In the genomic region with DNA sequence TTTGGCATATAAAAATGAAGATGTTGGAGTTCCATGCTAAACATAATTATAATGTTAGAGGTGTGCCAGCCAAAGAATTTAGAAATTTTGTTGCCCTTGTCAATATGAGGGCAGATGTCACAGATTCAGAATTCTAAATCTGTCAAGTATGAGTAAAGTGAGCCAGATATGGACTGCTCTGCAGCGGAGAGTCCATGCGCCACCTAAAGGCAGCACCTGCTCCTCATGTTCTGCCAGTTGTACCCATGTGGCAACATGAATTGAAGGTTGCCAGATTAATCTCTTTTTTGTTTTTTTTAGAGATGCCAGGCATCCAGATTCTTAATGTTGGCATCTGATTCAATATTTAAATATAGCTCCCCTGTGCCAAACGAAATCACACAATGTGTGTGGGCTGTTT, we compare ENCODE assay signal across 11 cellular contexts.
DNase-seq lines count a peak whose midpoint lies in the region; ATAC-seq and TF ChIP-seq lines count a peak whose summit lies in the region.
"Had no signal": no experiment of that assay in that cellular context is flagged by ENCODE, and none has a peak within 500 bp of the region (broad histone marks: within the 10 kb centered on the region; RNA-seq: fewer than 3 reads in every experiment).

No MANE protein-coding gene starts in this region.

- 27 to 28% methylated on average over 3 of the region's 3 CpGs for WGBS in heart right ventricle, 2 donors
- 36 to 39% methylated on average over 3 of the region's 3 CpGs for WGBS in lower leg skin, 2 donors

- DNase-seq in left ventricle myocardium inferior = no peak
- DNase-seq in heart right ventricle = no peak
- DNase-seq in NCI-H526 treated with DMSO at 0.1 percent for 48 hours (lab: John Stamatoyannopoulos, UW) = peak; percentile 7
- peak; percentile 24 for DNase-seq in epithelial cell of esophagus (ENCODE audit: low read depth)
- no peak for DNase-seq in GM03348 (ENCODE audit: low spot score)
- DNase-seq in activated effector memory CD4-positive, alpha-beta T cell treated with Interleukin-2 at 50 U/mL for 16 hours = no peak
- no peak for DNase-seq in activated naive CD4-positive, alpha-beta T cell treated with anti-CD3 and anti-CD28 coated beads, Interleukin-2, amount 50 U/mL, for 16 hours
- DNase-seq in lower leg skin (ENCODE audit: low spot score in 2 of 2) = no peak
- DNase-seq: adrenal gland; stimulated activated CD4-positive, alpha-beta T cell treated with anti-CD3 and anti-CD28 coated beads, Interleukin-4, amount 100 ng/mL, for 1 hour; T-helper 9 cell had no signal

- H3K9me3 ChIP-seq in left ventricle myocardium inferior (replicated peaks) (no peaks in the 10 kb centered on the region), heart right ventricle (no peaks in the 10 kb centered on the region)
- H3K9me3 ChIP-seq: adrenal gland had no signal

- no peak for TF ChIP-seq POLR2A in lower leg skin (IDR thresholded peaks at IDR 0.05)

- H3K4me3 ChIP-seq in left ventricle myocardium inferior (no peak overlapping the region), heart right ventricle (no peak overlapping the region), epithelial cell of esophagus (ENCODE audit: low read length) (no peak overlapping the region), lower leg skin (ENCODE audit: low read depth, poor library complexity, severe bottlenecking) (no peak overlapping the region)
- H3K4me3 ChIP-seq: adrenal gland had no signal

- no peak for ATAC-seq in heart right ventricle

- intact Hi-C loops in left ventricle myocardium inferior (cut with micrococcal nuclease) (no loop called here), heart right ventricle (cut with DNase I) (loop anchor here in 3 of 10 donors (5.0 to 10.0 kb wide), 3 partner anchors 859 to 869 kb away; no protein-coding TSS in a partner anchor), lower leg skin (cut with DNase I; ENCODE audit: low total_unique reads) (loop anchor here (10.0 kb wide), 1 partner anchor 859 kb away; no protein-coding TSS in a partner anchor)

- TF ChIP-seq CTCF in left ventricle myocardium inferior (IDR thresholded peaks at IDR 0.05; ENCODE audit: borderline replicate concordance) = peak; percentile 24
- peak in 3 of 9 donors; percentile 5 to 36 (median 11) for TF ChIP-seq CTCF in heart right ventricle (IDR thresholded peaks at IDR 0.05)
- peak; percentile 43 for TF ChIP-seq CTCF in epithelial cell of esophagus (IDR thresholded peaks at IDR 0.05; ENCODE audit: insufficient read depth, low read depth, low read length, missing control alignments)
- no peak for TF ChIP-seq CTCF in lower leg skin (IDR thresholded peaks at IDR 0.05)

- no peaks in the 10 kb centered on the region for H3K27me3 ChIP-seq in left ventricle myocardium inferior (ENCODE audit: low read depth)
- no peaks in the 10 kb centered on the region for H3K27me3 ChIP-seq in heart right ventricle
- H3K27me3 ChIP-seq: adrenal gland had no signal

- H3K4me1 ChIP-seq in left ventricle myocardium inferior (no peaks in the 10 kb centered on the region), heart right ventricle (no peaks in the 10 kb centered on the region)
- H3K4me1 ChIP-seq: adrenal gland had no signal

- H3K36me3 ChIP-seq in left ventricle myocardium inferior (no peaks in the 10 kb centered on the region), heart right ventricle (no peaks in the 10 kb centered on the region)
- H3K36me3 ChIP-seq: adrenal gland had no signal

- H3K27ac ChIP-seq in left ventricle myocardium inferior (replicated peaks) (no peak overlapping the region), heart right ventricle (no peak overlapping the region)
- H3K27ac ChIP-seq: adrenal gland had no signal

Comparison
In these comparisons a context has a peak if more than half of its experiments do, and no peak if none do; other contexts are left out.
1. DNase-seq: peak in NCI-H526 treated with DMSO at 0.1 percent for 48 hours (single experiment) and epithelial cell of esophagus (single experiment); none in left ventricle myocardium inferior (single experiment), heart right ventricle (0 of 2), GM03348 (single experiment), activated effector memory CD4-positive, alpha-beta T cell treated with Interleukin-2 at 50 U/mL for 16 hours (single experiment), activated naive CD4-positive, alpha-beta T cell treated with anti-CD3 and anti-CD28 coated beads, Interleukin-2, amount 50 U/mL, for 16 hours (single experiment) and lower leg skin (0 of 2).
2. CTCF ChIP-seq: peak in left ventricle myocardium inferior (single experiment) and epithelial cell of esophagus (single experiment); none in lower leg skin (0 of 3).